ENCODE assay signal across 29 cellular contexts in genomic region chr4:167652267-167652666, GRCh38.
"Had no signal": no experiment of that assay in that cellular context is flagged by ENCODE, and none has a peak within 500 bp of the region (broad histone marks: within the 10 kb centered on the region; RNA-seq: fewer than 3 reads in every experiment).

No MANE protein-coding gene starts in this region.

- H3K4me3 ChIP-seq: ovary, psoas muscle, right lobe of liver, skin epidermis, smooth muscle cell, spleen, stomach, thoracic aorta, thyroid gland, tibial nerve, upper lobe of left lung, uterus had no signal

- H3K79me2 ChIP-seq: parathyroid adenoma had no signal

- H3K9ac ChIP-seq: parathyroid adenoma had no signal

- H3K4me1 Mint-ChIP-seq: naive B cell; naive thymus-derived CD8-positive, alpha-beta T cell; nephron progenitor cell; neural crest cell; stimulated activated naive B cell treated with anti-CD40 and anti-IgM and Interleukin-4, amounts not matched to agents 10 μg/mL and 1 μg/mL and 100 μg/mL, for 72 hours had no signal

- H2AFZ ChIP-seq: parathyroid adenoma had no signal

- H3K27me3 Mint-ChIP-seq: naive B cell; naive thymus-derived CD8-positive, alpha-beta T cell; natural killer cell treated with Interleukin-12 subunit alpha and Interleukin-12 subunit beta and Interleukin-15 and Interleukin-18, amount 100 ng/mL, for 72 hours; progenitor cell of endocrine pancreas; stimulated activated naive B cell treated with anti-CD40 and anti-IgM and Interleukin-4, amounts not matched to agents 10 μg/mL and 1 μg/mL and 100 μg/mL, for 72 hours had no signal

- H3K27me3 ChIP-seq: ovary, right lobe of liver, spleen, stomach, thyroid gland, tibial nerve, upper lobe of left lung, uterus had no signal

- H3K36me3 ChIP-seq: ovary, right lobe of liver, spleen, stomach, thoracic aorta, thyroid gland, tibial nerve, upper lobe of left lung, uterus had no signal

- ATAC-seq: naive thymus-derived CD8-positive, alpha-beta T cell; psoas muscle; right cardiac atrium had no signal

- DNase-seq: naive B cell; naive thymus-derived CD8-positive, alpha-beta T cell; nephron progenitor cell; occipital lobe; ovary; psoas muscle; right lobe of liver; spleen; stimulated activated CD4-positive, alpha-beta T cell treated with anti-CD3 and anti-CD28 coated beads, Interleukin-12 subunit alpha, Interleukin-12 subunit beta, amount 100 ng/mL, for 4 hours; stimulated activated CD4-positive, alpha-beta T cell treated with anti-CD3 and anti-CD28 coated beads, Interleukin-1b, Interleukin-23, amount 100 ng/mL, for 48 hours; stimulated activated CD4-positive, alpha-beta T cell treated with anti-CD3 and anti-CD28 coated beads, Interleukin-4, amount 100 ng/mL, for 1 hour; stimulated activated CD4-positive, alpha-beta T cell treated with anti-CD3 and anti-CD28 coated beads, Interleukin-4, amount 100 ng/mL, for 4 hours; stimulated activated CD8-positive, alpha-beta memory T cell treated with anti-CD3 and anti-CD28 coated beads, Interleukin-4, amount 100 ng/mL, for 48 hours; stimulated activated naive B cell treated with anti-CD40 and anti-IgM and Interleukin-4, amounts not matched to agents 10 μg/mL and 1 μg/mL and 100 μg/mL, for 72 hours; stimulated activated naive CD4-positive, alpha-beta T cell treated with Interleukin-2 at 50 U/mL for 16 hours; stomach; thyroid gland; trophoblast cell; uterus had no signal

- H3K4me1 ChIP-seq: parathyroid adenoma, psoas muscle, right lobe of liver, spleen, stomach, thyroid gland, tibial nerve, upper lobe of left lung, uterus had no signal

- H3K9me3 ChIP-seq: ovary, psoas muscle, right lobe of liver, thoracic aorta, thyroid gland, uterus had no signal

- H3K36me3 Mint-ChIP-seq: naive B cell; naive thymus-derived CD8-positive, alpha-beta T cell; natural killer cell treated with Interleukin-12 subunit alpha and Interleukin-12 subunit beta and Interleukin-15 and Interleukin-18, amount 100 ng/mL, for 72 hours; stimulated activated naive B cell treated with anti-CD40 and anti-IgM and Interleukin-4, amounts not matched to agents 10 μg/mL and 1 μg/mL and 100 μg/mL, for 72 hours had no signal

- H3K27ac Mint-ChIP-seq: naive B cell; naive thymus-derived CD8-positive, alpha-beta T cell; natural killer cell treated with Interleukin-12 subunit alpha and Interleukin-12 subunit beta and Interleukin-15 and Interleukin-18, amount 100 ng/mL, for 72 hours; nephron progenitor cell; progenitor cell of endocrine pancreas; stimulated activated naive B cell treated with anti-CD40 and anti-IgM and Interleukin-4, amounts not matched to agents 10 μg/mL and 1 μg/mL and 100 μg/mL, for 72 hours had no signal

- H3K27ac ChIP-seq: ovary, parathyroid adenoma, psoas muscle, right lobe of liver, skin epidermis, spleen, stomach, thoracic aorta, thyroid gland, tibial nerve, upper lobe of left lung, uterus had no signal

- H3K4me3 Mint-ChIP-seq: naive B cell; naive thymus-derived CD8-positive, alpha-beta T cell; natural killer cell treated with Interleukin-12 subunit alpha and Interleukin-12 subunit beta and Interleukin-15 and Interleukin-18, amount 100 ng/mL, for 72 hours; nephron progenitor cell; neural crest cell; stimulated activated naive B cell treated with anti-CD40 and anti-IgM and Interleukin-4, amounts not matched to agents 10 μg/mL and 1 μg/mL and 100 μg/mL, for 72 hours had no signal

- H3K4me2 ChIP-seq: smooth muscle cell had no signal
